In the genomic region with DNA sequence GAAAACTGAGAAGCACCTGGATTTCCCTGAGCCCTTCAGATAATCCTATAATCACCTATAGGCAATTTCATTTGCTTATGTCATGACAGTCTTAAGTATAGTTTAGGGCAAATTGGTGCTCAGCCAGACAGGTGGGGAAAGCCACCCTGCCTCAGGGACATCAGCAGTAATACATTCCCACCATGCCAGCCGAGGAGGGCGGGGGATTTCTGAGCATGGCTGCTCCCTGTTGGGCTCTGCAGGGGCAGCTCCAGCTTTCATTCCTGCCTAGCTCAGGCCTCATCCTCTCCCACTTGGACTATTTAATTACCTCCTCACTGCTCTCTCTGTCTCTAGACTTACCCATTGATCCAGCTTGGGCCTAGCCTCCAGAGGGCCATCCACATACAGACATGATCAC, we compare ENCODE assay signal across 39 cellular contexts. TPM values are rescaled to one million over a fixed set of nuclear protein-coding genes. Genes with fewer than 3 reads are reported as not detected.
"Had no signal": no experiment of that assay in that cellular context is flagged by ENCODE, and none has a peak within 500 bp of the region (broad histone marks: within the 10 kb centered on the region; RNA-seq: fewer than 3 reads in every experiment).

No MANE protein-coding gene starts in this region.

- FAIRE-seq: colon, RCC 7860 had no signal

- ATAC-seq: activated CD8-positive, alpha-beta T cell treated with anti-CD3 and anti-CD28 coated beads for 36 hours; activated T-cell treated with anti-CD3 and anti-CD28 coated beads, Interleukin-2, amount 50 U/mL, for 72 hours; activated T-helper 17 cell treated with anti-CD3 and anti-CD28 coated beads, Interleukin-2, amount 50 U/mL, for 72 hours; PC-3; Right ventricle myocardium inferior; SK-N-SH treated with all-trans-retinoic acid at 6 μM for 48 hours had no signal

- DNase-seq: activated CD4-positive, alpha-beta T cell treated with anti-CD3 and anti-CD28 coated beads for 1 hour; activated CD4-positive, alpha-beta T cell treated with anti-CD3 and anti-CD28 coated beads for 48 hours; activated CD4-positive, alpha-beta T cell treated with anti-CD3 and anti-CD28 coated beads, Interleukin-2, amount 50 U/mL, for 4 hours; activated CD4-positive, CD25-positive, alpha-beta regulatory T cell; activated CD8-positive, alpha-beta T cell treated with anti-CD3 and anti-CD28 coated beads for 36 hours; activated effector memory CD4-positive, alpha-beta T cell treated with anti-CD3 and anti-CD28 coated beads, Interleukin-2, amount 50 U/mL, for 16 hours; activated naive CD4-positive, alpha-beta T cell; activated naive CD4-positive, alpha-beta T cell treated with anti-CD3 and anti-CD28 coated beads, Interleukin-2, amount 50 U/mL, for 16 hours; activated naive CD8-positive, alpha-beta T cell treated with anti-CD3 and anti-CD28 coated beads for 36 hours; activated T-cell treated with anti-CD3 and anti-CD28 coated beads, Interleukin-2, amount 50 U/mL, for 1 hour; activated T-cell treated with anti-CD3 and anti-CD28 coated beads, Interleukin-2, amount 50 U/mL, for 72 hours; amniotic stem cell; aorta; brain microvascular endothelial cell; central memory CD4-positive, alpha-beta T cell; Karpas-422; KBM-7; NCI-H1105 treated with DMSO at 0.1 percent for 48 hours; NCI-H146; NCI-H187; NCI-H2029 treated with DMSO at 0.1 percent for 48 hours; NCI-H2107; NCI-H510A; PC-3; SIG-M5; SW 1271; T-helper 1 cell; T-helper 2 cell; T-helper 9 cell had no signal

- H3K27ac ChIP-seq: brain microvascular endothelial cell, RWPE1, VCaP had no signal

- H3K36me3 ChIP-seq: brain microvascular endothelial cell had no signal

- H3K27me3 ChIP-seq: brain microvascular endothelial cell had no signal

RNA-seq across cellular contexts. Expression of gene DRD2, which starts 9.0 kb away (rescaled TPM):
- total RNA-seq: activated CD8-positive, alpha-beta memory T cell treated with anti-CD3 and anti-CD28 coated beads for 36 hours; activated CD8-positive, alpha-beta T cell treated with anti-CD3 and anti-CD28 coated beads for 36 hours; activated naive CD8-positive, alpha-beta T cell treated with anti-CD3 and anti-CD28 coated beads for 36 hours; PC-3; Right ventricle myocardium inferior; SK-MEL-5 had no signal
- polyA plus RNA-seq: IgD-negative memory B cell had no signal
